In genomic region chr6:143040018-143040417, GRCh38 we compare ENCODE assay signal across 1 cellular context.
TF ChIP-seq lines count a peak whose summit lies in the region.

No MANE protein-coding gene starts in this region.

TF ChIP-seq in GM12878, 131 proteins besides CTCF, POLR2A, EP300 and RAD21 (continued from another document):
- TF ChIP-seq TBL1XR1 (IDR thresholded peaks at IDR 0.05; ENCODE audit: low read depth, low read length): no peak
- no peak for TF ChIP-seq POU2F2 (IDR thresholded peaks at IDR 0.05; ENCODE audit: borderline replicate concordance, low read depth, low read length)
- TF ChIP-seq HDGF (IDR thresholded peaks at IDR 0.05): no peak
- TF ChIP-seq, protein P1, sequence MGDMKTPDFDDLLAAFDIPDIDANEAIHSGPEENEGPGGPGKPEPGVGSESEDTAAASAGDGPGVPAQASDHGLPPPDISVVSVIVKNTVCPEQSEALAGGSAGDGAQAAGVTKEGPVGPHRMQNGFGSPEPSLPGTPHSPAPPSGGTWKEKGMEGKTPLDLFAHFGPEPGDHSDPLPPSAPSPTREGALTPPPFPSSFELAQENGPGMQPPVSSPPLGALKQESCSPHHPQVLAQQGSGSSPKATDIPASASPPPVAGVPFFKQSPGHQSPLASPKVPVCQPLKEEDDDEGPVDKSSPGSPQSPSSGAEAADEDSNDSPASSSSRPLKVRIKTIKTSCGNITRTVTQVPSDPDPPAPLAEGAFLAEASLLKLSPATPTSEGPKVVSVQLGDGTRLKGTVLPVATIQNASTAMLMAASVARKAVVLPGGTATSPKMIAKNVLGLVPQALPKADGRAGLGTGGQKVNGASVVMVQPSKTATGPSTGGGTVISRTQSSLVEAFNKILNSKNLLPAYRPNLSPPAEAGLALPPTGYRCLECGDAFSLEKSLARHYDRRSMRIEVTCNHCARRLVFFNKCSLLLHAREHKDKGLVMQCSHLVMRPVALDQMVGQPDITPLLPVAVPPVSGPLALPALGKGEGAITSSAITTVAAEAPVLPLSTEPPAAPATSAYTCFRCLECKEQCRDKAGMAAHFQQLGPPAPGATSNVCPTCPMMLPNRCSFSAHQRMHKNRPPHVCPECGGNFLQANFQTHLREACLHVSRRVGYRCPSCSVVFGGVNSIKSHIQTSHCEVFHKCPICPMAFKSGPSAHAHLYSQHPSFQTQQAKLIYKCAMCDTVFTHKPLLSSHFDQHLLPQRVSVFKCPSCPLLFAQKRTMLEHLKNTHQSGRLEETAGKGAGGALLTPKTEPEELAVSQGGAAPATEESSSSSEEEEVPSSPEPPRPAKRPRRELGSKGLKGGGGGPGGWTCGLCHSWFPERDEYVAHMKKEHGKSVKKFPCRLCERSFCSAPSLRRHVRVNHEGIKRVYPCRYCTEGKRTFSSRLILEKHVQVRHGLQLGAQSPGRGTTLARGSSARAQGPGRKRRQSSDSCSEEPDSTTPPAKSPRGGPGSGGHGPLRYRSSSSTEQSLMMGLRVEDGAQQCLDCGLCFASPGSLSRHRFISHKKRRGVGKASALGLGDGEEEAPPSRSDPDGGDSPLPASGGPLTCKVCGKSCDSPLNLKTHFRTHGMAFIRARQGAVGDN (IDR thresholded peaks at IDR 0.05): no peak
- no peak for TF ChIP-seq ZNF24 (IDR thresholded peaks at IDR 0.05)
- TF ChIP-seq NFXL1 (IDR thresholded peaks at IDR 0.05; ENCODE audit: borderline replicate concordance): no peak
- TF ChIP-seq, protein P2, sequence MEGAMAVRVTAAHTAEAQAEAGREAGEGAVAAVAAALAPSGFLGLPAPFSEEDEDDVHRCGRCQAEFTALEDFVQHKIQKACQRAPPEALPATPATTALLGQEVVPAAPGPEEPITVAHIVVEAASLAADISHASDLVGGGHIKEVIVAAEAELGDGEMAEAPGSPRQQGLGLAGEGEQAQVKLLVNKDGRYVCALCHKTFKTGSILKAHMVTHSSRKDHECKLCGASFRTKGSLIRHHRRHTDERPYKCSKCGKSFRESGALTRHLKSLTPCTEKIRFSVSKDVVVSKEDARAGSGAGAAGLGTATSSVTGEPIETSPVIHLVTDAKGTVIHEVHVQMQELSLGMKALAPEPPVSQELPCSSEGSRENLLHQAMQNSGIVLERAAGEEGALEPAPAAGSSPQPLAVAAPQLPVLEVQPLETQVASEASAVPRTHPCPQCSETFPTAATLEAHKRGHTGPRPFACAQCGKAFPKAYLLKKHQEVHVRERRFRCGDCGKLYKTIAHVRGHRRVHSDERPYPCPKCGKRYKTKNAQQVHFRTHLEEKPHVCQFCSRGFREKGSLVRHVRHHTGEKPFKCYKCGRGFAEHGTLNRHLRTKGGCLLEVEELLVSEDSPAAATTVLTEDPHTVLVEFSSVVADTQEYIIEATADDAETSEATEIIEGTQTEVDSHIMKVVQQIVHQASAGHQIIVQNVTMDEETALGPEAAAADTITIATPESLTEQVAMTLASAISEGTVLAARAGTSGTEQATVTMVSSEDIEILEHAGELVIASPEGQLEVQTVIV (IDR thresholded peaks at IDR 0.05; ENCODE audit: borderline replicate concordance, partially characterized antibody): no peak
- no peak for TF ChIP-seq ATF2 (IDR thresholded peaks at IDR 0.05; ENCODE audit: low read length)
- TF ChIP-seq GABPA (IDR thresholded peaks at IDR 0.05; ENCODE audit: low read depth): no peak
- no peak for TF ChIP-seq PML (IDR thresholded peaks at IDR 0.05; ENCODE audit: low read length)
- no peak for TF ChIP-seq SP1 (IDR thresholded peaks at IDR 0.05; ENCODE audit: low read depth, low read length)
- no peak for TF ChIP-seq CBX3 (IDR thresholded peaks at IDR 0.05; ENCODE audit: borderline replicate concordance, low read depth)
- TF ChIP-seq NKRF (conservative IDR thresholded peaks at IDR 0.05): no peak
- no peak for TF ChIP-seq HDAC6 (IDR thresholded peaks at IDR 0.05; ENCODE audit: unreplicated experiment)
- TF ChIP-seq NFYA (IDR thresholded peaks at IDR 0.05; ENCODE audit: borderline replicate concordance, low read depth, low read length): no peak
- TF ChIP-seq, protein P3, sequence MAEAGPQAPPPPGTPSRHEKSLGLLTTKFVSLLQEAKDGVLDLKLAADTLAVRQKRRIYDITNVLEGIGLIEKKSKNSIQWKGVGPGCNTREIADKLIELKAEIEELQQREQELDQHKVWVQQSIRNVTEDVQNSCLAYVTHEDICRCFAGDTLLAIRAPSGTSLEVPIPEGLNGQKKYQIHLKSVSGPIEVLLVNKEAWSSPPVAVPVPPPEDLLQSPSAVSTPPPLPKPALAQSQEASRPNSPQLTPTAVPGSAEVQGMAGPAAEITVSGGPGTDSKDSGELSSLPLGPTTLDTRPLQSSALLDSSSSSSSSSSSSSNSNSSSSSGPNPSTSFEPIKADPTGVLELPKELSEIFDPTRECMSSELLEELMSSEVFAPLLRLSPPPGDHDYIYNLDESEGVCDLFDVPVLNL (IDR thresholded peaks at IDR 0.05; ENCODE audit: low read depth, low read length): no peak
- TF ChIP-seq, protein P4, sequence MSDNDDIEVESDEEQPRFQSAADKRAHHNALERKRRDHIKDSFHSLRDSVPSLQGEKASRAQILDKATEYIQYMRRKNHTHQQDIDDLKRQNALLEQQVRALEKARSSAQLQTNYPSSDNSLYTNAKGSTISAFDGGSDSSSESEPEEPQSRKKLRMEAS (IDR thresholded peaks at IDR 0.05; ENCODE audit: low read depth, low read length): no peak
- no peak for TF ChIP-seq ESRRA (IDR thresholded peaks at IDR 0.05; ENCODE audit: low read length)
- no peak for TF ChIP-seq REST (IDR thresholded peaks at IDR 0.05; ENCODE audit: low read depth, low read length)
